8 cellular contexts compared by ENCODE assay signal in the genomic region with DNA sequence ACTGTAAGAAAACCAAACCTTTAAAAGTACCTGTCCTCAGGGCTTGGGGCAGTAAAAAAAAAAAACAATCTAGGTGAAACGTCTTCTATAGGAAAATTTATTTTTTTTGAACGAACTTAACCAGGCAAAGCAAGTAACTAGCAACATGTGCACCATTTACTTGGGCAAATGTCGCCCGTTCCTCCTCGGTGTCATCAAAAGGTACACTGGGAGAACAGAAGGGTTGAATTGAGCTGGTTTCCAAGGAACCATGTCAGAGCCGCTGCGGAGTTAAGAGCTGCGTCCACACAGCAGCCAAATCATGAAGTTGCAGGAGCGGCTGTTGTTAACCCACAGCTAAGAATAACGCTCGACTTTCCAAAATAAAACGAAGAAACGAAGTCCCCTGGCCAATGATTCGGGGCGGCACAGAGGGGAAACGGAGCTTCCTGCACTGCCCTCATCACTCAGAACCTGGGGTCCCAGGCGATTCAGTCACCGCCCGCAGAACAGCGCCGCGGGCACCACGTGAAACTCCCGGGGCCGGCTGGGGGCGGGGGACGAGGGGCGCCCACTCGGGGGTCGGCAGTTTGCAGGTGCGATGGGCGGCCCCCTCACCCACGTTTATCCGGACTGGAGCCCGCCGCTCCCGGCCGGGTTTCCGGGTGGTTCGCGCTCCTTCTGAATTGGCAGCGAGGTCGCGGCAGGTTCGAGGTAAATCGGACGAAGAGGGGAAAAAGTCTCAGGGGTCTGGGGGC. TPM values are rescaled to one million over a fixed set of nuclear protein-coding genes. Genes with fewer than 3 reads are reported as not detected.
DNase-seq lines count a peak whose midpoint lies in the region; TF ChIP-seq lines count a peak whose summit lies in the region.
"Not testable (repeated sequence)": the region's sequence is repeated elsewhere in the genome, so short reads cannot be mapped to it uniquely, and the experiment has no call there.

No MANE protein-coding gene starts in this region.

- TF ChIP-seq CTCF in DOHH2 (IDR thresholded peaks at IDR 0.05; ENCODE audit: low read depth, low read length, poor library complexity, severe bottlenecking); HEK293 (tag by site-specific recombination; IDR thresholded peaks at IDR 0.05); progenitor cell of endocrine pancreas (IDR thresholded peaks at IDR 0.05; ENCODE audit: unreplicated experiment): not testable (repeated sequence)

- not testable (repeated sequence) for H3K4me1 ChIP-seq in DOHH2 (ENCODE audit: control insufficient read depth, low read length); HEK293 (ENCODE audit: control insufficient read depth, insufficient read depth, low read length); duodenal mucosa (ENCODE audit: control insufficient read depth in 1 of 2, insufficient read depth in 2 of 2, low read length in 2 of 2)

- peak; percentile 12 for DNase-seq in RKO (ENCODE audit: low spot score)
- peak; percentile 68 for DNase-seq in activated T-cell treated with anti-CD3 and anti-CD28 coated beads, Interleukin-2, amount 50 U/mL, for 24 hours
- peak; percentile 0 for DNase-seq in iris pigment epithelial cell (ENCODE audit: low read depth)
- not testable (repeated sequence) for DNase-seq in progenitor cell of endocrine pancreas (ENCODE audit: low spot score, unreplicated experiment)
- DNase-seq in superior temporal gyrus (ENCODE audit: extremely low spot score) = peak; percentile 13

- H3K4me3 Mint-ChIP-seq in activated T-cell treated with anti-CD3 and anti-CD28 coated beads, Interleukin-2, amount 50 U/mL, for 24 hours = peak overlapping the region; percentile 84
- peak overlapping the region; percentile 71 for H3K4me3 Mint-ChIP-seq in progenitor cell of endocrine pancreas (ENCODE audit: low read depth)

- POLR2A ChIA-PET in HEK293 (lab: Yijun Ruan, JAX) = not testable (repeated sequence)

- not testable (repeated sequence) for H3K36me3 ChIP-seq in DOHH2 (ENCODE audit: control insufficient read depth, low read length); HEK293 (ENCODE audit: control insufficient read depth in 2 of 2, insufficient read depth in 1 of 2, low read length in 2 of 2); duodenal mucosa (ENCODE audit: control insufficient read depth in 1 of 2, insufficient read depth in 2 of 2, low read length in 2 of 2)

- not testable (repeated sequence) for H3F3A ChIP-seq in DOHH2 (ENCODE audit: control insufficient read depth, insufficient read depth)

- not testable (repeated sequence) for H3K9me3 Mint-ChIP-seq in activated T-cell treated with anti-CD3 and anti-CD28 coated beads, Interleukin-2, amount 50 U/mL, for 24 hours; progenitor cell of endocrine pancreas (ENCODE audit: low read depth)

- peak overlapping the region in 1 of 2 donors; percentile 57 for H3K9ac ChIP-seq in duodenal mucosa (ENCODE audit: low read depth in 1 of 2, low read length in 2 of 2)

- peak overlapping the region; percentile 68 for H3K4me2 ChIP-seq in DOHH2 (ENCODE audit: low read length)

- H3K9me2 ChIP-seq in DOHH2 (replicated peaks; ENCODE audit: control insufficient read depth, low read length) = not testable (repeated sequence)

- not testable (repeated sequence) for H3K36me3 Mint-ChIP-seq in activated T-cell treated with anti-CD3 and anti-CD28 coated beads, Interleukin-2, amount 50 U/mL, for 24 hours (ENCODE audit: low read depth); progenitor cell of endocrine pancreas (ENCODE audit: insufficient read depth)

- not testable (repeated sequence) for H4K20me1 ChIP-seq in DOHH2 (ENCODE audit: control insufficient read depth, insufficient read depth, low read depth, low read length)

- peaks cover 33% of the 10 kb centered on the region for H3K79me2 ChIP-seq in DOHH2 (ENCODE audit: control insufficient read depth, low read length)

- peak overlapping the region; percentile 79 for H3K4me3 ChIP-seq in DOHH2 (ENCODE audit: low read length)
- peak overlapping the region; percentile 61 for H3K4me3 ChIP-seq in HEK293 (ENCODE audit: low read depth, low read length)
- H3K4me3 ChIP-seq in duodenal mucosa (ENCODE audit: low read depth in 1 of 2, low read length in 2 of 2) = peak overlapping the region; percentile 47 to 68

- not testable (repeated sequence) for H3K9me3 ChIP-seq in DOHH2 (ENCODE audit: control insufficient read depth, insufficient read depth, low read length); HEK293 (ENCODE audit: control insufficient read depth, insufficient read depth, low read depth, low read length); duodenal mucosa (ENCODE audit: control insufficient read depth in 1 of 2, low read length in 2 of 2)

- H3K27me3 ChIP-seq in DOHH2 (ENCODE audit: control insufficient read depth, low read length); duodenal mucosa (ENCODE audit: control insufficient read depth in 1 of 2, insufficient read depth in 2 of 2, low read length in 2 of 2): not testable (repeated sequence)

- H3K4me1 Mint-ChIP-seq in activated T-cell treated with anti-CD3 and anti-CD28 coated beads, Interleukin-2, amount 50 U/mL, for 24 hours (ENCODE audit: low read depth) = peaks cover 13% of the 10 kb centered on the region
- not testable (repeated sequence) for H3K4me1 Mint-ChIP-seq in progenitor cell of endocrine pancreas (ENCODE audit: low read depth)

- not testable (repeated sequence) for H3K27me3 Mint-ChIP-seq in activated T-cell treated with anti-CD3 and anti-CD28 coated beads, Interleukin-2, amount 50 U/mL, for 24 hours; progenitor cell of endocrine pancreas

- H3K27ac ChIP-seq in DOHH2 (ENCODE audit: low read depth, low read length) (peak overlapping the region; percentile 66), HEK293 (ENCODE audit: extremely low read depth, low read depth, low read length) (peak overlapping the region; percentile 93)
- not testable (repeated sequence) for H3K27ac ChIP-seq in duodenal mucosa (ENCODE audit: low read depth, low read length)

- peak overlapping the region; percentile 82 for H3K27ac Mint-ChIP-seq in activated T-cell treated with anti-CD3 and anti-CD28 coated beads, Interleukin-2, amount 50 U/mL, for 24 hours
- H3K27ac Mint-ChIP-seq in progenitor cell of endocrine pancreas = peak overlapping the region; percentile 71

- CTCF ChIA-PET in HEK293 (lab: Yijun Ruan, JAX) = not testable (repeated sequence)

RNA-seq across cellular contexts. Expression of gene PLGLB1, which starts 53.6 kb away (rescaled TPM):
- total RNA-seq in progenitor cell of endocrine pancreas = 6.9 and 8.6 TPM in 2 replicates
